ENCODE assay signal across 9 cellular contexts in the genomic region with DNA sequence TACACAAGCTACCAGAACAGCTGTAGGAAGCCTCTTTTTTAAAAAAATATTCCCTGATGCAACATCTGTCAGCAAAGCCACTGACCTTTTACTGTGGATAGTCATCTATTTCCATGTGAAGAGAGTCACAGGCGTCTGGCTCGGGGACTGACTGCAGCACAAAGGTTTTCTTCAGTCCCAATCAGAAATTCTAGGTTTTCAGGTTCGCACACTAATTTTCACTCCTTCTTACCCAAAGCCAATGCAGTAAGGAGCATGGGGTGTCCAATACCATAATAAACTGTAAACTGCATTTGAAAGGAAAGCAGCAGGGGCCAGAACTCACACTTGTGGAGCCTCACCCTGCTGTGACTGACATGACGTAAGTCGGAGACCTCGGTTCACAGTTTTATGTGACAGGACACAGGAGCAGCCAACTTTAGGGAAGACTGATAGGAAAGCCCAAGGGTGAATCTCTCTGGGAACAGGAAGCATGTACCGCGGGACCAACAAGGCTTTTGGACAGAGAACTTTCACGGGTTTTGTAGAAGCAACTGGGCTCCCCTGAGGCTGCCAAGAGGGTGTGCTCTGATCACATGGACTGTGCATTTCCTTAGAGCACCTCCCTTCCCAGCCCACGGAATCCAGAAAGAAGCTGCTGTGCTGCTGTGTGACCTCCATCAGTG. TPM values are rescaled to one million over a fixed set of nuclear protein-coding genes. Genes with fewer than 3 reads are reported as not detected.
DNase-seq lines count a peak whose midpoint lies in the region; ATAC-seq and TF ChIP-seq lines count a peak whose summit lies in the region.
"Had no signal": no experiment of that assay in that cellular context is flagged by ENCODE, and none has a peak within 500 bp of the region (broad histone marks: within the 10 kb centered on the region; RNA-seq: fewer than 3 reads in every experiment).

No MANE protein-coding gene starts in this region.

- no peaks in the 10 kb centered on the region for H3K23me2 ChIP-seq in H9 (ENCODE audit: insufficient read length, low read depth, low read length, poor library complexity, severe bottlenecking)

- no peak overlapping the region for H4K8ac ChIP-seq in H9 (replicated peaks; ENCODE audit: insufficient read length, low read depth, low read length)

- H3K9me3 ChIP-seq in H9 (ENCODE audit: control insufficient read depth, low read depth, low read length) (no peaks in the 10 kb centered on the region), skeletal muscle satellite cell (replicated peaks; ENCODE audit: low read length) (no peaks in the 10 kb centered on the region)

- H3K14ac ChIP-seq in H9 (ENCODE audit: insufficient read depth, low read length), result peak overlapping the region; percentile 66; the same call in 1 of the 2 replicates

- H3K27ac ChIP-seq in H9 (ENCODE audit: insufficient read length, low read depth, low read length), result no peak overlapping the region
- H3K27ac ChIP-seq: HL-60 had no signal

- no peak overlapping the region for H2BK20ac ChIP-seq in H9 (ENCODE audit: low read depth, low read length, poor library complexity, severe bottlenecking)

- no peak overlapping the region for H3K23ac ChIP-seq in H9 (ENCODE audit: insufficient read length, low read depth, low read length)

- DNase-seq in H9 (peak; percentile 38), chondrocyte (ENCODE audit: low spot score) (no peak), left kidney (ENCODE audit: low read depth, low spot score) (peak; percentile 65), SKM-1 (lab: John Stamatoyannopoulos, UW; ENCODE audit: unreplicated experiment) (no peak), NCI-H82 treated with DMSO at 0.1 percent for 48 hours (lab: John Stamatoyannopoulos, UW; ENCODE audit: unreplicated experiment) (no peak), putamen (ENCODE audit: low spot score) (no peak)

- H3T11ph ChIP-seq in H9 (ENCODE audit: low read length), result no peak overlapping the region

- H3K36me3 Mint-ChIP-seq in H9 (ENCODE audit: insufficient read depth in 1 of 3, low read depth in 3 of 3), result no peaks in the 10 kb centered on the region
- no peaks in the 10 kb centered on the region for H3K36me3 Mint-ChIP-seq in chondrocyte (ENCODE audit: low read depth)

- H2BK12ac ChIP-seq in H9 (ENCODE audit: insufficient read length, low read depth, low read length), result no peak overlapping the region

- peak overlapping the region; percentile 48 for H3K4me3 ChIP-seq in skeletal muscle satellite cell (ENCODE audit: low read length)

- H3K4me2 ChIP-seq in H9 (ENCODE audit: insufficient read depth, insufficient read length, low read length), result peak overlapping the region; percentile 32
- peak overlapping the region; percentile 72 for H3K4me2 ChIP-seq in skeletal muscle satellite cell (ENCODE audit: low read length)

- no peak overlapping the region for H3K56ac ChIP-seq in H9 (ENCODE audit: insufficient read length, low read depth, low read length)

- no peak overlapping the region for H4K91ac ChIP-seq in H9 (ENCODE audit: insufficient read length, low read depth, low read length)

- no peak for ATAC-seq in GM21723 (IDR thresholded peaks at IDR 0.05; ENCODE audit: unreplicated experiment)

- H3K9me3 Mint-ChIP-seq in H9 (no peaks in the 10 kb centered on the region), chondrocyte (ENCODE audit: low read depth) (no peaks in the 10 kb centered on the region)

- no peak overlapping the region for H2AK5ac ChIP-seq in H9 (ENCODE audit: insufficient read length, low read length)

- no peak overlapping the region for H3K18ac ChIP-seq in H9 (ENCODE audit: insufficient read length, low read depth, low read length)

- TF ChIP-seq CTCF in H9 (conservative IDR thresholded peaks at IDR 0.05) (no peak), chondrocyte (IDR thresholded peaks at IDR 0.05) (no peak)

- H3K27me3 Mint-ChIP-seq in H9 (ENCODE audit: low read depth) (no peaks in the 10 kb centered on the region), chondrocyte (ENCODE audit: low read depth) (no peaks in the 10 kb centered on the region)

- H2BK15ac ChIP-seq in H9 (ENCODE audit: low read depth, low read length), result no peak overlapping the region

- H4K20me1 ChIP-seq in H9 (ENCODE audit: control insufficient read depth, insufficient read depth, insufficient read length), result no peaks in the 10 kb centered on the region

- no peak overlapping the region for H3K9ac ChIP-seq in H9 (ENCODE audit: extremely low read depth, insufficient read length, low read length)
- no peak overlapping the region for H3K9ac ChIP-seq in skeletal muscle satellite cell (ENCODE audit: low read depth, low read length)

- peaks cover 8% of the 10 kb centered on the region; the same call in 1 of the 2 replicates for H3K4me1 ChIP-seq in H9 (ENCODE audit: insufficient read depth, low read length)
- peaks cover 62% of the 10 kb centered on the region for H3K4me1 ChIP-seq in skeletal muscle satellite cell (ENCODE audit: control insufficient read depth, insufficient read depth, low read length)

- H3K27me3 ChIP-seq in H9 (ENCODE audit: insufficient read depth, low read length) (0 out of 2 replicates have a peak, but pooled peaks cover 3% of the 10 kb centered on the region), skeletal muscle satellite cell (ENCODE audit: control insufficient read depth, insufficient read depth, low read length) (no peaks in the 10 kb centered on the region)

- no peaks in the 10 kb centered on the region for H3K79me2 ChIP-seq in H9 (ENCODE audit: insufficient read depth, low read length)

- H3K79me1 ChIP-seq in H9 (ENCODE audit: insufficient read depth, low read depth, low read length, poor library complexity, severe bottlenecking), result no peaks in the 10 kb centered on the region

- peak overlapping the region; percentile 90 for H2AFZ ChIP-seq in H9 (ENCODE audit: low read length)

- H4K5ac ChIP-seq in H9 (ENCODE audit: insufficient read length, low read depth, low read length), result no peak overlapping the region

- H2BK120ac ChIP-seq in H9 (ENCODE audit: low read depth, low read length, poor library complexity, severe bottlenecking), result no peak overlapping the region

- H3K27ac Mint-ChIP-seq in H9 (peak overlapping the region in 2 of 3 experiments; percentile 63; a peak in 2 of 7 replicates), chondrocyte (ENCODE audit: unreplicated experiment) (peak overlapping the region; percentile 91)

- H3K4me1 Mint-ChIP-seq in H9 (peaks cover 43 to 62% of the 10 kb centered on the region in 2 experiments), chondrocyte (ENCODE audit: low read depth) (peaks cover 53% of the 10 kb centered on the region)

- no peak overlapping the region for H3K4ac ChIP-seq in H9 (ENCODE audit: low read depth, low read length)

- H3K36me3 ChIP-seq in skeletal muscle satellite cell (ENCODE audit: insufficient read depth, low read length), result no peaks in the 10 kb centered on the region

- no peak overlapping the region for H2BK5ac ChIP-seq in H9 (ENCODE audit: insufficient read length, low read length)

- no CpG with 5 or more reads among the region's 10 CpGs for WGBS in H9 (ENCODE audit: extremely low coverage, insufficient read length, low lambda C conversion rate)

- peak overlapping the region; percentile 6 to 41; a peak in 2 of 5 replicates for H3K4me3 Mint-ChIP-seq in H9
- H3K4me3 Mint-ChIP-seq in chondrocyte (ENCODE audit: unreplicated experiment), result peak overlapping the region; percentile 60

RNA-seq across cellular contexts. Expression of gene TMEM100, which starts 9.1 kb away (rescaled TPM):
- total RNA-seq in H9 (2021) (0.17 TPM in 1 of 2 replicates, not detected in the other), chondrocyte (4.7 to 7.5 TPM (median 5.3 TPM) in 3 replicates)
- 6.3 and 13.3 TPM in 2 replicates for total RNA-seq in skeletal muscle satellite cell (2012; rRNA removed)

RNA-seq across cellular contexts. Expression of gene PCTP, which starts 19.1 kb away (rescaled TPM):
- total RNA-seq in H9 (2021), result 17.1 and 18.2 TPM in 2 replicates
- total RNA-seq in chondrocyte, result 6.6 to 8.8 TPM (median 8.2 TPM) in 3 replicates
- total RNA-seq in skeletal muscle satellite cell (2012; rRNA removed), result 13.7 and 16.8 TPM in 2 replicates

Comparison
In these comparisons a context has a peak if more than half of its experiments do, and no peak if none do; other contexts are left out.
1. DNase-seq: peak in H9 (single experiment) and left kidney (single experiment); none in chondrocyte (single experiment), SKM-1 (single experiment), NCI-H82 treated with DMSO at 0.1 percent for 48 hours (single experiment) and putamen (single experiment).